ENCODE assay signal across 10 cellular contexts in genomic region chrX:47321386-47321785, GRCh38. TPM values are rescaled to one million over a fixed set of nuclear protein-coding genes. Genes with fewer than 3 reads are reported as not detected.
DNase-seq lines count a peak whose midpoint lies in the region; ATAC-seq and TF ChIP-seq lines count a peak whose summit lies in the region.
"Had no signal": no experiment of that assay in that cellular context is flagged by ENCODE, and none has a peak within 500 bp of the region (broad histone marks: within the 10 kb centered on the region; RNA-seq: fewer than 3 reads in every experiment).

No MANE protein-coding gene starts in this region.

- no peaks in the 10 kb centered on the region for H3F3A ChIP-seq in SK-N-SH (replicated peaks; ENCODE audit: insufficient read depth)

- TF ChIP-seq EP300 in SK-N-SH (IDR thresholded peaks at IDR 0.05; ENCODE audit: borderline replicate concordance in 1 of 2, low read depth in 1 of 2, low read length in 1 of 2) = no peak

- no peak for TF ChIP-seq RAD21 in SK-N-SH (IDR thresholded peaks at IDR 0.05; ENCODE audit: low read length)

- DNase-seq in SK-N-SH (no peak), fibroblast of villous mesenchyme (ENCODE audit: low read depth) (peak; percentile 65), mucosa of gallbladder (ENCODE audit: low spot score) (peak; percentile 51), aorta (peak; percentile 64 to 81), SIG-M5 (lab: John Stamatoyannopoulos, UW) (no peak), OCI-M1 (lab: John Stamatoyannopoulos, UW) (no peak), T-helper 2 cell (no peak)
- DNase-seq: activated CD4-positive, alpha-beta T cell treated with anti-CD3 and anti-CD28 coated beads, Interleukin-2, amount 50 U/mL, for 4 hours; erythroblast had no signal

- no peaks in the 10 kb centered on the region; the same call in 1 of the 2 replicates for H3K27me3 ChIP-seq in SK-N-SH (ENCODE audit: insufficient read depth)
- no peaks in the 10 kb centered on the region for H3K27me3 ChIP-seq in aorta (ENCODE audit: control insufficient read depth in 1 of 2, insufficient read depth in 2 of 2, low read length in 1 of 2)

- H3K4me1 ChIP-seq in SK-N-SH (ENCODE audit: control insufficient read depth in 1 of 2, insufficient read depth in 2 of 2, low read depth in 1 of 2, low read length in 1 of 2) = no peaks in the 10 kb centered on the region
- H3K4me1 ChIP-seq in aorta (ENCODE audit: control insufficient read depth in 1 of 2, insufficient read depth in 2 of 2, low read length in 2 of 2) = no peaks in the 10 kb centered on the region

- H3K9me3 ChIP-seq in SK-N-SH (no peaks in the 10 kb centered on the region), aorta (ENCODE audit: control insufficient read depth, low read length) (no peaks in the 10 kb centered on the region)

- H3K79me2 ChIP-seq in SK-N-SH (ENCODE audit: insufficient read depth) = no peaks in the 10 kb centered on the region

- TF ChIP-seq CTCF in SK-N-SH (IDR thresholded peaks at IDR 0.05) (no peak), fibroblast of villous mesenchyme (IDR thresholded peaks at IDR 0.05; ENCODE audit: insufficient read depth, low read depth, low read length) (no peak)

- no peaks in the 10 kb centered on the region for H3K9me2 ChIP-seq in SK-N-SH

- H4K20me1 ChIP-seq in SK-N-SH (ENCODE audit: insufficient read depth) = no peaks in the 10 kb centered on the region

- 68% methylated on average over 19 of the region's 19 CpGs for WGBS in SK-N-SH (ENCODE audit: low lambda C conversion rate)
- 22 to 36% methylated on average over 19 of the region's 19 CpGs for WGBS in aorta, 2 donors

- intact Hi-C loops in aorta (cut with DNase I) = no loop called here

- H3K4me2 ChIP-seq in SK-N-SH = no peak overlapping the region

- no peak overlapping the region for H2AFZ ChIP-seq in SK-N-SH (ENCODE audit: low read depth)

- no peaks in the 10 kb centered on the region for H3K36me3 ChIP-seq in SK-N-SH (replicated peaks in 1 of 2; ENCODE audit: control insufficient read depth in 1 of 2, insufficient read depth in 2 of 2, low read length in 1 of 2)
- no peaks in the 10 kb centered on the region for H3K36me3 ChIP-seq in aorta (ENCODE audit: control insufficient read depth in 1 of 2, insufficient read depth in 2 of 2, low read length in 1 of 2)

- POLR2A ChIA-PET in SK-N-SH (lab: Yijun Ruan, JAX) = no interaction called here

- ATAC-seq in SK-N-SH treated with all-trans-retinoic acid at 6 μM for 48 hours = no peak
- ATAC-seq in aorta (ENCODE audit: low FRiP score) = peak; percentile 70

- H3K27ac ChIP-seq in SK-N-SH (ENCODE audit: low read depth in 2 of 2, low read length in 1 of 2) (no peak overlapping the region), aorta (ENCODE audit: low read depth in 1 of 2, low read length in 2 of 2) (no peak overlapping the region)

- H3K4me3 ChIP-seq in SK-N-SH (ENCODE audit: low read depth in 2 of 2, low read length in 1 of 2) (no peak overlapping the region), fibroblast of villous mesenchyme (ENCODE audit: low read depth, low read length) (no peak overlapping the region), aorta (ENCODE audit: low read length in 2 of 2) (no peak overlapping the region)

- CTCF ChIA-PET in SK-N-SH (lab: Yijun Ruan, JAX) = interaction anchor here (1.1 kb wide), 1 partner anchor 8 kb away, joined by 3 read pairs; no protein-coding TSS in a partner anchor

- no peak overlapping the region for H3K9ac ChIP-seq in SK-N-SH

TF ChIP-seq in SK-N-SH, 30 proteins besides CTCF, POLR2A, EP300 and RAD21:
- no peak for TF ChIP-seq JUND (IDR thresholded peaks at IDR 0.05)
- peak; percentile 88 for TF ChIP-seq YY1 (IDR thresholded peaks at IDR 0.05; ENCODE audit: low read depth)
- no peak for TF ChIP-seq MEF2A (IDR thresholded peaks at IDR 0.05; ENCODE audit: borderline replicate concordance, low read depth)
- TF ChIP-seq GATA2 (CRISPR knock-in tag; IDR thresholded peaks at IDR 0.05) = no peak
- TF ChIP-seq FOXM1 (IDR thresholded peaks at IDR 0.05; ENCODE audit: low read depth) = no peak
- TF ChIP-seq GABPA (IDR thresholded peaks at IDR 0.05; ENCODE audit: low read depth) = no peak
- no peak for TF ChIP-seq SIN3A (IDR thresholded peaks at IDR 0.05; ENCODE audit: borderline replicate concordance, low read depth, low read length)
- no peak for TF ChIP-seq RXRA (IDR thresholded peaks at IDR 0.05; ENCODE audit: borderline replicate concordance, low read depth)

TF ChIP-seq in SK-N-SH treated with all-trans-retinoic acid at 6 μM for 48 hours, 23 proteins besides CTCF, POLR2A, EP300 and RAD21:
- TF ChIP-seq CREB5 (CRISPR knock-in tag; IDR thresholded peaks at IDR 0.05; ENCODE audit: low read depth) = no peak
- TF ChIP-seq CSDC2 (CRISPR knock-in tag; IDR thresholded peaks at IDR 0.05) = no peak
- TF ChIP-seq CSRNP3 (CRISPR knock-in tag; IDR thresholded peaks at IDR 0.05) = no peak
- no peak for TF ChIP-seq ZFP3 (CRISPR knock-in tag; IDR thresholded peaks at IDR 0.05)
- no peak for TF ChIP-seq ZNF565 (CRISPR knock-in tag; conservative IDR thresholded peaks at IDR 0.05; ENCODE audit: low read depth)
- TF ChIP-seq ZFP30 (CRISPR knock-in tag; IDR thresholded peaks at IDR 0.05) = no peak
- no peak for TF ChIP-seq ESRRG (CRISPR knock-in tag; IDR thresholded peaks at IDR 0.05)

RNA-seq across cellular contexts. Expression of gene ZNF157, which starts 49.0 kb away (rescaled TPM):
- polyA plus RNA-seq in SK-N-SH (2012; rRNA removed) (0.12 and 0.23 TPM in 2 replicates), aorta (under 1 TPM in 1 of 2 donors, not detected in 1; 0.23 TPM)
- 0.27 and 0.34 TPM in 2 replicates for polyA plus RNA-seq in SK-N-SH (2012; cell fraction: cytosol; rRNA removed)
- polyA plus RNA-seq in SK-N-SH (2012; cell fraction: nucleus; rRNA removed) = 0.28 and 0.35 TPM in 2 replicates
- total RNA-seq in fibroblast of villous mesenchyme (under 0.01 TPM in 2 replicates), mucosa of gallbladder (0.29 TPM), aorta (under 1 TPM; 0.13 to 0.72 TPM)

Comparison
In these comparisons a context has a peak if more than half of its experiments do, and no peak if none do; other contexts are left out.
1. DNase-seq: peak in fibroblast of villous mesenchyme (single experiment), mucosa of gallbladder (single experiment) and aorta (2 of 2); none in SK-N-SH (single experiment), SIG-M5 (single experiment), OCI-M1 (single experiment) and T-helper 2 cell (0 of 5).